2 cellular contexts compared by ENCODE assay signal in genomic region chr15:59378855-59379254, GRCh38.
TF ChIP-seq lines count a peak whose summit lies in the region.

No MANE protein-coding gene starts in this region.

TF ChIP-seq in A549, 52 proteins besides CTCF, POLR2A, EP300 and RAD21:
- TF ChIP-seq PBX3 (IDR thresholded peaks at IDR 0.05) (no peak), PHF8 (IDR thresholded peaks at IDR 0.05; ENCODE audit: borderline replicate concordance, low read depth) (no peak), RCOR1 (IDR thresholded peaks at IDR 0.05; ENCODE audit: low read depth, low read length) (no peak), HOXA7 (CRISPR knock-in tag; IDR thresholded peaks at IDR 0.05) (no peak), POLR2AphosphoS2 (conservative IDR thresholded peaks at IDR 0.05; ENCODE audit: low read length) (no peak), ATOH8 (CRISPR knock-in tag; IDR thresholded peaks at IDR 0.05; ENCODE audit: low read depth) (no peak), EHF (CRISPR knock-in tag; IDR thresholded peaks at IDR 0.05) (no peak), KDM1A (IDR thresholded peaks at IDR 0.05; ENCODE audit: low read depth) (no peak), ELK1 (IDR thresholded peaks at IDR 0.05; ENCODE audit: low read depth, low read length) (no peak), FOSL2 (IDR thresholded peaks at IDR 0.05) (no peak), FOSL2 (CRISPR knock-in tag; IDR thresholded peaks at IDR 0.05) (no peak), E2F6 (IDR thresholded peaks at IDR 0.05; ENCODE audit: borderline replicate concordance, low read depth) (no peak), REST (IDR thresholded peaks at IDR 0.05) (no peak), EHMT2 (IDR thresholded peaks at IDR 0.05; ENCODE audit: low read depth) (no peak), CHD4 (IDR thresholded peaks at IDR 0.05; ENCODE audit: borderline replicate concordance) (no peak), CHD2 (IDR thresholded peaks at IDR 0.05; ENCODE audit: low read length, partially characterized antibody) (no peak), HOXB13 (CRISPR knock-in tag; IDR thresholded peaks at IDR 0.05; ENCODE audit: low read depth) (no peak)

TF ChIP-seq in K562, 482 proteins besides CTCF, POLR2A, EP300 and RAD21:
- TF ChIP-seq NRF1 (conservative IDR thresholded peaks at IDR 0.05 in 1 of 2, IDR thresholded peaks at IDR 0.05 in 1 of 2) (no peak), SREBF1 (IDR thresholded peaks at IDR 0.05; ENCODE audit: borderline replicate concordance, low read depth, low read length) (no peak), HIVEP1 (CRISPR knock-in tag; IDR thresholded peaks at IDR 0.05) (no peak), TFE3 (CRISPR knock-in tag; IDR thresholded peaks at IDR 0.05) (no peak), MNT (conservative IDR thresholded peaks at IDR 0.05) (no peak), PRMT5 (CRISPR knock-in tag; IDR thresholded peaks at IDR 0.05) (no peak), SPI1 (IDR thresholded peaks at IDR 0.05; ENCODE audit: borderline replicate concordance, low read depth, low read length) (0 out of 2 replicates have a peak, but pooled peaks have one; percentile 10)
